In genomic region chr1:61461406-61462384, GRCh38 we compare ENCODE assay signal across 19 cellular contexts.
"Had no signal": no experiment of that assay in that cellular context is flagged by ENCODE, and none has a peak within 500 bp of the region (broad histone marks: within the 10 kb centered on the region; RNA-seq: fewer than 3 reads in every experiment).

No MANE protein-coding gene starts in this region.

- H3K27ac Mint-ChIP-seq: naive thymus-derived CD4-positive, alpha-beta T cell; nephron progenitor cell had no signal

- H3K27ac ChIP-seq: epithelial cell of prostate, esophagus squamous epithelium, neutrophil had no signal

- DNase-seq: effector memory CD4-positive, alpha-beta T cell; esophagus squamous epithelium; foreskin fibroblast; hippocampal formation; immature natural killer cell; left cardiac atrium; left ventricle myocardium superior; mesenchymal stem cell; naive thymus-derived CD4-positive, alpha-beta T cell; nephron progenitor cell; posterior cingulate gyrus; stimulated activated CD4-positive, alpha-beta T cell treated with anti-CD3 and anti-CD28 coated beads, Interleukin-2, amount 100 ng/mL, for 48 hours; stimulated activated naive CD4-positive, alpha-beta T cell treated with Interleukin-2 at 50 U/mL for 16 hours; trophoblast cell had no signal

- H3K36me3 Mint-ChIP-seq: immature natural killer cell; naive thymus-derived CD4-positive, alpha-beta T cell had no signal

- H3K4me3 ChIP-seq: esophagus squamous epithelium, lung, smooth muscle cell had no signal

- H3K4me1 ChIP-seq: esophagus squamous epithelium had no signal

- FAIRE-seq: keratinocyte had no signal

- H3K9me3 Mint-ChIP-seq: immature natural killer cell, nephron progenitor cell had no signal

- ATAC-seq: left cardiac atrium; left ventricle myocardium superior; naive thymus-derived CD4-positive, alpha-beta T cell had no signal

- H3K4me2 ChIP-seq: smooth muscle cell had no signal

- H3K4me3 Mint-ChIP-seq: immature natural killer cell; naive thymus-derived CD4-positive, alpha-beta T cell; nephron progenitor cell had no signal

- H3K9me3 ChIP-seq: esophagus squamous epithelium, neutrophil had no signal

- H3K27me3 ChIP-seq: esophagus squamous epithelium, neutrophil had no signal

- H3K36me3 ChIP-seq: neutrophil had no signal
